In genomic region chr1:40382601-40383000, GRCh38 we compare ENCODE assay signal across 9 cellular contexts. TPM values are rescaled to one million over a fixed set of nuclear protein-coding genes. Genes with fewer than 3 reads are reported as not detected.
A peak's percentile ranks its signal among the peaks of the same experiment; 100 is the strongest.
DNase-seq lines count a peak whose midpoint lies in the region; ATAC-seq, FAIRE-seq and TF ChIP-seq lines count a peak whose summit lies in the region.
"Had no signal": no experiment of that assay in that cellular context is flagged by ENCODE, and none has a peak within 500 bp of the region (broad histone marks: within the 10 kb centered on the region; RNA-seq: fewer than 3 reads in every experiment).

No MANE protein-coding gene starts in this region.

- H4K20me1 ChIP-seq in astrocyte (ENCODE audit: insufficient read depth, low read length): peaks cover 49% of the 10 kb centered on the region

- no peaks in the 10 kb centered on the region for H3K9me3 ChIP-seq in astrocyte (ENCODE audit: insufficient read depth, low read depth, low read length)

- H3K4me1 Mint-ChIP-seq in stimulated activated naive CD8-positive, alpha-beta T cell treated with anti-CD3 and anti-CD28 coated beads, Interleukin-15, Interleukin-2, amounts not matched to agents 100 ng/mL and 50 ng/mL, for 24 hours (ENCODE audit: low read depth): peaks cover 100% of the 10 kb centered on the region
- H3K4me1 Mint-ChIP-seq in astrocyte (ENCODE audit: low read depth, unreplicated experiment): peaks cover 39% of the 10 kb centered on the region
- peaks cover 50 to 97% (median 71%) of the 10 kb centered on the region in 3 donors for H3K4me1 Mint-ChIP-seq in naive B cell
- H3K4me1 Mint-ChIP-seq in mesothelial cell of epicardium: peaks cover 22% of the 10 kb centered on the region

- no peaks in the 10 kb centered on the region for H3K9me3 Mint-ChIP-seq in stimulated activated naive CD8-positive, alpha-beta T cell treated with anti-CD3 and anti-CD28 coated beads, Interleukin-15, Interleukin-2, amounts not matched to agents 100 ng/mL and 50 ng/mL, for 24 hours
- H3K9me3 Mint-ChIP-seq in astrocyte (ENCODE audit: unreplicated experiment) (no peaks in the 10 kb centered on the region), naive B cell (no peaks in the 10 kb centered on the region), mesothelial cell of epicardium (no peaks in the 10 kb centered on the region)

- H3K4me1 ChIP-seq in astrocyte (ENCODE audit: insufficient read depth, low read length): peaks cover 10% of the 10 kb centered on the region

- H3K27me3 Mint-ChIP-seq in stimulated activated naive CD8-positive, alpha-beta T cell treated with anti-CD3 and anti-CD28 coated beads, Interleukin-15, Interleukin-2, amounts not matched to agents 100 ng/mL and 50 ng/mL, for 24 hours: no peaks in the 10 kb centered on the region
- no peaks in the 10 kb centered on the region for H3K27me3 Mint-ChIP-seq in astrocyte (ENCODE audit: low read depth, unreplicated experiment)
- H3K27me3 Mint-ChIP-seq in naive B cell: no peaks in the 10 kb centered on the region
- H3K27me3 Mint-ChIP-seq in mesothelial cell of epicardium (ENCODE audit: low read depth): no peaks in the 10 kb centered on the region

- peaks cover 45% of the 10 kb centered on the region for H3K36me3 Mint-ChIP-seq in stimulated activated naive CD8-positive, alpha-beta T cell treated with anti-CD3 and anti-CD28 coated beads, Interleukin-15, Interleukin-2, amounts not matched to agents 100 ng/mL and 50 ng/mL, for 24 hours (ENCODE audit: low read depth)
- peaks cover 2% of the 10 kb centered on the region for H3K36me3 Mint-ChIP-seq in astrocyte (ENCODE audit: low read depth, unreplicated experiment)
- H3K36me3 Mint-ChIP-seq in naive B cell: peaks cover 18 to 19% of the 10 kb centered on the region in 2 donors
- no peaks in the 10 kb centered on the region for H3K36me3 Mint-ChIP-seq in mesothelial cell of epicardium

- H3K4me2 ChIP-seq in astrocyte (ENCODE audit: low read length): no peak overlapping the region

- peak overlapping the region; percentile 36 for H3K27ac ChIP-seq in astrocyte (ENCODE audit: low read depth, low read length)

- no peak overlapping the region for H2AFZ ChIP-seq in astrocyte (ENCODE audit: low read depth, low read length)

- H3K9ac ChIP-seq in astrocyte (ENCODE audit: low read length): no peak overlapping the region

- H3K79me2 ChIP-seq in astrocyte (ENCODE audit: insufficient read depth, low read length): peaks cover 74% of the 10 kb centered on the region

- peak overlapping the region; percentile 99 for H3K27ac Mint-ChIP-seq in stimulated activated naive CD8-positive, alpha-beta T cell treated with anti-CD3 and anti-CD28 coated beads, Interleukin-15, Interleukin-2, amounts not matched to agents 100 ng/mL and 50 ng/mL, for 24 hours
- H3K27ac Mint-ChIP-seq in astrocyte (ENCODE audit: unreplicated experiment) (no peak overlapping the region), naive B cell (peak overlapping the region; percentile 82 to 100 (median 98)), mesothelial cell of epicardium (no peak overlapping the region)

- no peak overlapping the region for H3K4me3 ChIP-seq in astrocyte (ENCODE audit: insufficient read depth, low read depth, low read length)

- H3K27me3 ChIP-seq in astrocyte (ENCODE audit: insufficient read depth, low read length): no peaks in the 10 kb centered on the region

- no peak for DNase-seq in stimulated activated naive CD8-positive, alpha-beta T cell treated with anti-CD3 and anti-CD28 coated beads, Interleukin-15, Interleukin-2, amounts not matched to agents 100 U/mL and 50 U/mL, for 24 hours
- DNase-seq in astrocyte (ENCODE audit: low read depth): no peak
- DNase-seq in naive B cell: no peak
- no peak for DNase-seq in mesothelial cell of epicardium (ENCODE audit: low spot score in 2 of 2, unreplicated experiment in 2 of 2)
- DNase-seq in NCI-H146 treated with DMSO at 0.1 percent for 48 hours (lab: John Stamatoyannopoulos, UW; ENCODE audit: unreplicated experiment): no peak
- no peak for DNase-seq in occipital lobe (lab: John Stamatoyannopoulos, UW)
- DNase-seq in RKO (ENCODE audit: low spot score): no peak
- DNase-seq: NCI-H446 had no signal

- ATAC-seq in stimulated activated naive CD8-positive, alpha-beta T cell treated with anti-CD3 and anti-CD28 coated beads, Interleukin-15, Interleukin-2, amounts not matched to agents 100 U/mL and 50 U/mL, for 24 hours: no peak
- no peak for ATAC-seq in naive B cell (ENCODE audit: low read depth in 2 of 2)

- no peak for FAIRE-seq in astrocyte (lab: Jason Lieb, UNC)

- H3K36me3 ChIP-seq in astrocyte (ENCODE audit: insufficient read depth, low read length): no peaks in the 10 kb centered on the region

- TF ChIP-seq CTCF in astrocyte (IDR thresholded peaks at IDR 0.05; ENCODE audit: insufficient read depth, low read depth, low read length): no peak
- TF ChIP-seq CTCF in mesothelial cell of epicardium (IDR thresholded peaks at IDR 0.05; ENCODE audit: unreplicated experiment): no peak

- peak overlapping the region; percentile 86 for H3K4me3 Mint-ChIP-seq in stimulated activated naive CD8-positive, alpha-beta T cell treated with anti-CD3 and anti-CD28 coated beads, Interleukin-15, Interleukin-2, amounts not matched to agents 100 ng/mL and 50 ng/mL, for 24 hours
- no peak overlapping the region for H3K4me3 Mint-ChIP-seq in astrocyte (ENCODE audit: unreplicated experiment)
- peak overlapping the region; percentile 74 to 90 (median 86) for H3K4me3 Mint-ChIP-seq in naive B cell
- H3K4me3 Mint-ChIP-seq in mesothelial cell of epicardium: no peak overlapping the region

RNA-seq across cellular contexts. Expression of gene SMAP2, which starts 9.1 kb away (rescaled TPM):
- 16.8 and 18.3 TPM in 2 replicates for total RNA-seq in astrocyte
- 100 to 1,000 TPM; 480 to 946 (median 649) TPM for polyA plus RNA-seq in naive B cell (ENCODE audit: low read depth in 6 of 6)
- 10.9 to 12.4 TPM (median 12.0 TPM) in 3 replicates for total RNA-seq in mesothelial cell of epicardium
- 24.6 TPM for total RNA-seq in occipital lobe

Comparison
In these comparisons a context has a peak if more than half of its experiments do, and no peak if none do; other contexts are left out.
1. H3K27ac Mint-ChIP-seq: peak in stimulated activated naive CD8-positive, alpha-beta T cell treated with anti-CD3 and anti-CD28 coated beads, Interleukin-15, Interleukin-2, amounts not matched to agents 100 ng/mL and 50 ng/mL, for 24 hours (single experiment) and naive B cell (6 of 6); none in astrocyte (single experiment) and mesothelial cell of epicardium (single experiment).
2. H3K4me3 Mint-ChIP-seq: peak in stimulated activated naive CD8-positive, alpha-beta T cell treated with anti-CD3 and anti-CD28 coated beads, Interleukin-15, Interleukin-2, amounts not matched to agents 100 ng/mL and 50 ng/mL, for 24 hours (single experiment) and naive B cell (8 of 8); none in astrocyte (single experiment) and mesothelial cell of epicardium (single experiment).